In the genomic region with DNA sequence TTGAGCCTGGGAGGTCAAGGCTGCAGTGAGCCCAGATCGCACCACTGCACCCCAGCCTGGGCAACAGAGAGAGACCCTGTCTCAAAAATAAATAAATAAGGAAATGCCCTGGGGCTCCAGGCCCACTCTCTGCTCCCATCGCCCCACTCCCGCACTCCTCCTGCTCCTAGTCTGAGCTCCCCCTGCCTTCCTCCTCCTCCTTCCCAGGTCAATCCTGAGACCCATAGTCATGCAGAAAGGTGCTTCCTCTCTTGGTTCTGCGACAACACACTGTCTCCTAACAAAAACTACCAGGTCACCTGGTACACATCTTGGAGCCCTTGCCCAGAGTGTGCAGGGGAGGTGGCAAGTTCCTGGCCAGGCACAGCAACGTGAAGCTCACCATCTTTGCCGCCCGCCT, we compare ENCODE assay signal across 1 cellular context.
TF ChIP-seq lines count a peak whose summit lies in the region.

No MANE protein-coding gene starts in this region.

TF ChIP-seq in GM23338, 12 proteins besides CTCF, POLR2A, EP300 and RAD21:
- TF ChIP-seq, protein P1, sequence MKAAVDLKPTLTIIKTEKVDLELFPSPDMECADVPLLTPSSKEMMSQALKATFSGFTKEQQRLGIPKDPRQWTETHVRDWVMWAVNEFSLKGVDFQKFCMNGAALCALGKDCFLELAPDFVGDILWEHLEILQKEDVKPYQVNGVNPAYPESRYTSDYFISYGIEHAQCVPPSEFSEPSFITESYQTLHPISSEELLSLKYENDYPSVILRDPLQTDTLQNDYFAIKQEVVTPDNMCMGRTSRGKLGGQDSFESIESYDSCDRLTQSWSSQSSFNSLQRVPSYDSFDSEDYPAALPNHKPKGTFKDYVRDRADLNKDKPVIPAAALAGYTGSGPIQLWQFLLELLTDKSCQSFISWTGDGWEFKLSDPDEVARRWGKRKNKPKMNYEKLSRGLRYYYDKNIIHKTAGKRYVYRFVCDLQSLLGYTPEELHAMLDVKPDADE (IDR thresholded peaks at IDR 0.05): no peak
- TF ChIP-seq ZNF331 (CRISPR knock-in tag; IDR thresholded peaks at IDR 0.05; ENCODE audit: low read depth) (no peak), JUNB (IDR thresholded peaks at IDR 0.05; ENCODE audit: unreplicated experiment) (no peak), NANOG (IDR thresholded peaks at IDR 0.05; ENCODE audit: borderline replicate concordance) (no peak), EZH2phosphoT487 (IDR thresholded peaks at IDR 0.05; ENCODE audit: unreplicated experiment) (no peak), STAT1 (IDR thresholded peaks at IDR 0.05; ENCODE audit: unreplicated experiment) (no peak), ZNF114 (CRISPR knock-in tag; IDR thresholded peaks at IDR 0.05) (no peak)
- TF ChIP-seq, protein P2, sequence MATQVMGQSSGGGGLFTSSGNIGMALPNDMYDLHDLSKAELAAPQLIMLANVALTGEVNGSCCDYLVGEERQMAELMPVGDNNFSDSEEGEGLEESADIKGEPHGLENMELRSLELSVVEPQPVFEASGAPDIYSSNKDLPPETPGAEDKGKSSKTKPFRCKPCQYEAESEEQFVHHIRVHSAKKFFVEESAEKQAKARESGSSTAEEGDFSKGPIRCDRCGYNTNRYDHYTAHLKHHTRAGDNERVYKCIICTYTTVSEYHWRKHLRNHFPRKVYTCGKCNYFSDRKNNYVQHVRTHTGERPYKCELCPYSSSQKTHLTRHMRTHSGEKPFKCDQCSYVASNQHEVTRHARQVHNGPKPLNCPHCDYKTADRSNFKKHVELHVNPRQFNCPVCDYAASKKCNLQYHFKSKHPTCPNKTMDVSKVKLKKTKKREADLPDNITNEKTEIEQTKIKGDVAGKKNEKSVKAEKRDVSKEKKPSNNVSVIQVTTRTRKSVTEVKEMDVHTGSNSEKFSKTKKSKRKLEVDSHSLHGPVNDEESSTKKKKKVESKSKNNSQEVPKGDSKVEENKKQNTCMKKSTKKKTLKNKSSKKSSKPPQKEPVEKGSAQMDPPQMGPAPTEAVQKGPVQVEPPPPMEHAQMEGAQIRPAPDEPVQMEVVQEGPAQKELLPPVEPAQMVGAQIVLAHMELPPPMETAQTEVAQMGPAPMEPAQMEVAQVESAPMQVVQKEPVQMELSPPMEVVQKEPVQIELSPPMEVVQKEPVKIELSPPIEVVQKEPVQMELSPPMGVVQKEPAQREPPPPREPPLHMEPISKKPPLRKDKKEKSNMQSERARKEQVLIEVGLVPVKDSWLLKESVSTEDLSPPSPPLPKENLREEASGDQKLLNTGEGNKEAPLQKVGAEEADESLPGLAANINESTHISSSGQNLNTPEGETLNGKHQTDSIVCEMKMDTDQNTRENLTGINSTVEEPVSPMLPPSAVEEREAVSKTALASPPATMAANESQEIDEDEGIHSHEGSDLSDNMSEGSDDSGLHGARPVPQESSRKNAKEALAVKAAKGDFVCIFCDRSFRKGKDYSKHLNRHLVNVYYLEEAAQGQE (IDR thresholded peaks at IDR 0.05; ENCODE audit: unreplicated experiment): no peak
